ENCODE assay signal across 10 cellular contexts in genomic region chr19:55678121-55678671, GRCh38. TPM values are rescaled to one million over a fixed set of nuclear protein-coding genes. Genes with fewer than 3 reads are reported as not detected.
DNase-seq lines count a peak whose midpoint lies in the region; ATAC-seq and TF ChIP-seq lines count a peak whose summit lies in the region.
"Had no signal": no experiment of that assay in that cellular context is flagged by ENCODE, and none has a peak within 500 bp of the region (broad histone marks: within the 10 kb centered on the region; RNA-seq: fewer than 3 reads in every experiment).

No MANE protein-coding gene starts in this region.

- H3K4me1 ChIP-seq in esophagus squamous epithelium (peaks cover 34 to 74% (median 40%) of the 10 kb centered on the region in 3 donors), thoracic aorta (ENCODE audit: control insufficient read depth in 1 of 2, low read depth in 2 of 2) (peaks cover 27 to 44% of the 10 kb centered on the region in 2 donors)

- TF ChIP-seq CTCF in GM12874 (IDR thresholded peaks at IDR 0.05; ENCODE audit: insufficient read depth, low read depth, low read length) (peak; percentile 60), HL-60 (IDR thresholded peaks at IDR 0.05; ENCODE audit: insufficient read depth, low read length) (no peak), esophagus squamous epithelium (IDR thresholded peaks at IDR 0.05) (peak in 1 of 6 experiments; percentile 15), thoracic aorta (IDR thresholded peaks at IDR 0.05) (no peak)

- H3K27me3 ChIP-seq in HL-60 (ENCODE audit: insufficient read depth, poor library complexity, severe bottlenecking) (no peaks in the 10 kb centered on the region), esophagus squamous epithelium (no peaks in the 10 kb centered on the region), thoracic aorta (replicated peaks; ENCODE audit: insufficient read depth) (no peaks in the 10 kb centered on the region)
- H3K27me3 ChIP-seq: dorsolateral prefrontal cortex had no signal

- peak overlapping the region; percentile 71 for H3K27ac ChIP-seq in HL-60 (replicated peaks)
- H3K27ac ChIP-seq in esophagus squamous epithelium: peak overlapping the region in 3 of 4 donors; percentile 33 to 93 (median 82)
- peak overlapping the region in 1 of 2 donors; percentile 27 for H3K27ac ChIP-seq in thoracic aorta

- H3K4me3 ChIP-seq in HL-60 (replicated peaks; ENCODE audit: insufficient read depth, low read length) (peak overlapping the region; percentile 15; the same call in 1 of the 2 replicates), esophagus squamous epithelium (no peak overlapping the region), thoracic aorta (peak overlapping the region; percentile 11)

- peak; percentile 71 for ATAC-seq in GM21423 (IDR thresholded peaks at IDR 0.05; ENCODE audit: unreplicated experiment)
- no peak for ATAC-seq in thoracic aorta (ENCODE audit: insufficient number of reproducible peaks, low FRiP score, low read depth)

- 71 to 90% methylated on average over 9 to 13 of the region's 21 CpGs for WGBS in esophagus squamous epithelium, 2 donors

- peak; percentile 75 to 85 for DNase-seq in HL-60 (ENCODE audit: low read depth in 1 of 2, low spot score in 1 of 2)
- DNase-seq in esophagus squamous epithelium (lab: John Stamatoyannopoulos, UW): peak; percentile 41
- DNase-seq in thoracic aorta (ENCODE audit: low spot score): no peak
- DNase-seq in HK-2 (ENCODE audit: unreplicated experiment): no peak
- no peak for DNase-seq in cerebellar nuclear complex (lab: John Stamatoyannopoulos, UW)
- DNase-seq in NCI-H2196 treated with DMSO at 0.1 percent for 48 hours (lab: John Stamatoyannopoulos, UW; ENCODE audit: unreplicated experiment): no peak
- DNase-seq: IMR-90 had no signal

- H3K9me3 ChIP-seq in esophagus squamous epithelium: no peaks in the 10 kb centered on the region
- no peaks in the 10 kb centered on the region for H3K9me3 ChIP-seq in thoracic aorta

- TF ChIP-seq POLR2A in esophagus squamous epithelium (IDR thresholded peaks at IDR 0.05): no peak

- H3K36me3 ChIP-seq in esophagus squamous epithelium (peaks cover 26 to 70% (median 27%) of the 10 kb centered on the region in 3 donors), thoracic aorta (peaks cover 37% of the 10 kb centered on the region)

- intact Hi-C loops in esophagus squamous epithelium (cut with DNase I): no loop called here

RNA-seq across cellular contexts. Expression of gene EPN1, which starts 3.2 kb away (rescaled TPM):
- total RNA-seq in esophagus squamous epithelium (100 to 1,000 TPM in 1 of 4 donors, 10 to 100 TPM in 3; 52.1 to 168 (median 77.4) TPM), thoracic aorta (10 to 100 TPM; 91.3 to 93.5 TPM)

RNA-seq across cellular contexts. Expression of gene U2AF2, which starts 23.4 kb away (rescaled TPM):
- total RNA-seq in esophagus squamous epithelium: 100 to 1,000 TPM in 2 of 4 donors, 10 to 100 TPM in 2; 85.0 to 112 (median 99.7) TPM
- total RNA-seq in thoracic aorta: 100 to 1,000 TPM in 1 of 2 donors, 10 to 100 TPM in 1; 77.3 to 106 TPM

RNA-seq across cellular contexts. Expression of gene CCDC106, which starts 30.2 kb away (rescaled TPM):
- total RNA-seq in esophagus squamous epithelium (1 to 10 TPM; 2.4 to 7.2 (median 4.6) TPM), thoracic aorta (10 to 100 TPM; 10.5 to 14.8 TPM)

RNA-seq across cellular contexts. Expression of gene ZNF581, which starts 34.7 kb away (rescaled TPM):
- total RNA-seq in esophagus squamous epithelium: 10 to 100 TPM; 11.8 to 20.2 (median 14.0) TPM
- total RNA-seq in thoracic aorta: 10 to 100 TPM in 1 of 2 donors, 1 to 10 TPM in 1; 6.7 to 23.8 TPM

RNA-seq across cellular contexts. Expression of gene ZNF580, which starts 37.4 kb away (rescaled TPM):
- total RNA-seq in esophagus squamous epithelium: 10 to 100 TPM in 3 of 4 donors, 1 to 10 TPM in 1; 8.8 to 19.1 (median 12.9) TPM
- 10 to 100 TPM; 46.0 to 65.5 TPM for total RNA-seq in thoracic aorta

Comparison
In these comparisons a context has a peak if more than half of its experiments do, and no peak if none do; other contexts are left out.
1. DNase-seq: peak in HL-60 (2 of 2) and esophagus squamous epithelium (single experiment); none in thoracic aorta (single experiment), HK-2 (single experiment), cerebellar nuclear complex (0 of 2) and NCI-H2196 treated with DMSO at 0.1 percent for 48 hours (single experiment).
2. H3K4me3 ChIP-seq: peak in HL-60 (single experiment) and thoracic aorta (single experiment); none in esophagus squamous epithelium (0 of 4).